In the genomic region with DNA sequence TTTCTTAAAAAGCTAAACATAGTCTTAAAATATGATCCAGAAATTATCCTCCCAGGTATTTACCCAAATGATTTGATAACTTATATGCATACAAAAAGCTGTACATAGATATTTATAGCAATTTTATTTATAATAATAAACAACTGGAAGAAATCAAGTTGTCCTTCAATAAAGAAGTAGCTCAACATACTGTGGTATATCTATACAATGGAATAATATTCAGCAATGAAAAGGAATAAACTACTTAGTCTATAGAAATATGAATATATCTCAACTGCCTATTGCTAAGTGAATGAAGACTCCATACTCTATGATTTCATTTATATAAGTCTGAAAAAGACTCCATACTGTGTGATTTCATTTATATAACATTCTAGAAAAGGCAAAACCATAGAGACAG, we compare ENCODE assay signal across 22 cellular contexts. TPM values are rescaled to one million over a fixed set of nuclear protein-coding genes. Genes with fewer than 3 reads are reported as not detected.
"Had no signal": no experiment of that assay in that cellular context is flagged by ENCODE, and none has a peak within 500 bp of the region (broad histone marks: within the 10 kb centered on the region; RNA-seq: fewer than 3 reads in every experiment).

No MANE protein-coding gene starts in this region.

- DNase-seq: colonic mucosa; cortex of kidney; dermis blood vessel endothelial cell; dorsolateral prefrontal cortex; effector CD4-positive, alpha-beta T cell; effector CD8-positive, alpha-beta T cell; effector memory CD4-positive, alpha-beta T cell; effector memory CD8-positive, alpha-beta T cell; endodermal cell; erythroblast; esophagus squamous epithelium; foreskin fibroblast; foreskin keratinocyte; gastrocnemius medialis; glutamatergic neuron; head of caudate nucleus; heart left ventricle; heart right ventricle had no signal

- ATAC-seq: effector memory CD8-positive, alpha-beta T cell; foreskin keratinocyte; gastrocnemius medialis; gastroesophageal sphincter; heart left ventricle; heart right ventricle had no signal

- H3K36me3 ChIP-seq: colonic mucosa, esophagus muscularis mucosa, gastrocnemius medialis, gastroesophageal sphincter, heart left ventricle, heart right ventricle had no signal

- H3K4me3 ChIP-seq: colonic mucosa, coronary artery, dorsolateral prefrontal cortex, esophagus muscularis mucosa, esophagus squamous epithelium, gastrocnemius medialis, gastroesophageal sphincter, heart left ventricle, heart right ventricle had no signal

- H3K27ac ChIP-seq: colonic mucosa, coronary artery, dorsolateral prefrontal cortex, epithelial cell of prostate, esophagus muscularis mucosa, esophagus squamous epithelium, foreskin keratinocyte, gastrocnemius medialis, gastroesophageal sphincter, heart left ventricle, heart right ventricle had no signal

- H3K4me1 ChIP-seq: colonic mucosa, esophagus muscularis mucosa, esophagus squamous epithelium, foreskin keratinocyte, gastrocnemius medialis, gastroesophageal sphincter, heart left ventricle, heart right ventricle had no signal

- H3K27me3 ChIP-seq: colonic mucosa, esophagus muscularis mucosa, esophagus squamous epithelium, foreskin keratinocyte, gastrocnemius medialis, gastroesophageal sphincter, heart left ventricle had no signal

- H3K9me3 ChIP-seq: colonic mucosa, esophagus squamous epithelium, gastrocnemius medialis had no signal

RNA-seq across cellular contexts. Expression of a gene that starts 47.1 kb away (rescaled TPM):
- polyA plus RNA-seq: foreskin keratinocyte had no signal
